2 cellular contexts compared by ENCODE assay signal in genomic region chr5:171386006-171386671, GRCh38.
TF ChIP-seq lines count a peak whose summit lies in the region.

No MANE protein-coding gene starts in this region.

TF ChIP-seq in HepG2, 621 proteins besides CTCF, POLR2A, EP300 and RAD21:
- TF ChIP-seq ZNF569 (CRISPR knock-in tag; IDR thresholded peaks at IDR 0.05; ENCODE audit: borderline replicate concordance) (no peak), ZNF260 (CRISPR knock-in tag; IDR thresholded peaks at IDR 0.05; ENCODE audit: borderline replicate concordance, low read depth) (no peak), NBN (conservative IDR thresholded peaks at IDR 0.05) (no peak), ZKSCAN5 (CRISPR knock-in tag; IDR thresholded peaks at IDR 0.05) (no peak), ZNF367 (CRISPR knock-in tag; IDR thresholded peaks at IDR 0.05; ENCODE audit: borderline replicate concordance) (no peak), HNF4A (CRISPR knock-in tag; IDR thresholded peaks at IDR 0.05) (no peak), ZNF543 (CRISPR knock-in tag; IDR thresholded peaks at IDR 0.05) (no peak), ZNF577 (CRISPR knock-in tag; IDR thresholded peaks at IDR 0.05; ENCODE audit: borderline replicate concordance, low read depth) (no peak), MAFG (CRISPR knock-in tag; IDR thresholded peaks at IDR 0.05) (no peak), HOXA5 (CRISPR knock-in tag; IDR thresholded peaks at IDR 0.05) (no peak), GLI4 (CRISPR knock-in tag; IDR thresholded peaks at IDR 0.05; ENCODE audit: borderline replicate concordance) (no peak), DBP (CRISPR knock-in tag; IDR thresholded peaks at IDR 0.05; ENCODE audit: not compliant biosample characterization) (no peak), ZNF235 (CRISPR knock-in tag; IDR thresholded peaks at IDR 0.05; ENCODE audit: borderline replicate concordance) (no peak), PITX1 (CRISPR knock-in tag; IDR thresholded peaks at IDR 0.05) (no peak)

TF ChIP-seq in WTC11, 78 proteins besides CTCF, POLR2A, EP300 and RAD21:
- no peak for TF ChIP-seq ZNF416 (CRISPR knock-in tag; IDR thresholded peaks at IDR 0.05)
- no peak for TF ChIP-seq MXD4 (CRISPR knock-in tag; IDR thresholded peaks at IDR 0.05; ENCODE audit: borderline replicate concordance)
- 0 out of 2 replicates have a peak, but pooled peaks have one; percentile 14 for TF ChIP-seq ZNF121 (CRISPR knock-in tag; IDR thresholded peaks at IDR 0.05)
- TF ChIP-seq JAZF1 (CRISPR knock-in tag; IDR thresholded peaks at IDR 0.05) = no peak
